ENCODE assay signal across 1 cellular context in genomic region chr1:36128905-36129206, GRCh38.
TF ChIP-seq lines count a peak whose summit lies in the region.

No MANE protein-coding gene starts in this region.

TF ChIP-seq in HepG2, 621 proteins besides CTCF, POLR2A, EP300 and RAD21:
- TF ChIP-seq ZNF629 (CRISPR knock-in tag; conservative IDR thresholded peaks at IDR 0.05) (peak; percentile 81), BORCS8-MEF2B (CRISPR knock-in tag; IDR thresholded peaks at IDR 0.05) (no peak)
